Comparison of ENCODE assay signal across 8 cellular contexts in the genomic region with DNA sequence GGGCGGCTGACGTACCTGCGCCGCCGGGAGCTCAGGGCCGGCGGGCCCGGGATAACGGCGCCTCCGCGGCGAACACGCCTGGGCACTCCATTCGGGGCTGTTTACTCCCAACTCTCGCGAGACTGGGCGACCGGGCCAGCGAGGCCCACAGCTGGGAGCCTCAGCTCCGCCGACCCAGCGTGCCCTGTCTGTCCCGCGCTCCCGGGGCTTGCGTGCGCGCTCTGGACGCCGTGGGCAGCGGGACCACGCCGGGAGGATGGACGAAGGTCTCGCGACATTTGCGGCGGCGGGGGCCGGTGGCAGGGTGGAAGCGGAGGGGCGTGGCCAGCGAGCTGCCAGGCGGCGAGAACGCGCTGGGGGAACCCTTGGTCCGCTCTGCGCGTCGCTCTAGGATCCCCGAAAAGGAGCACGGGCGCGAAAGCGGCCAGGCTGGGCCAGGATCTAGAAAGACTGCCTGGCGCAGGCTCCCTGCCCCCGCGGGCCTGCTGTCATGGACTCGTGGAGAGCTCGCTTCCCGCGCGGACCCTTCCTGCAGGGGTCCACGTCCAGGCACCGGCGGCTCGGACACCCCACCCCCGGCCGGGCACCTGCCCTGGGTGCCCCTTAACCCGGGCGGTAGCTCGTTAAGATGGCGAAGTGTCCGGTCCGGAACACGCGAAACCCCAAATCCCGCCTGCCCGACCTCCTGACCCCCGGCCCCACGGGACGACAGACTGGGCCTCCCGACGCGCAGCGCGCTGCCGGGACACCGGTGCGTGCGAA. TPM values are rescaled to one million over a fixed set of nuclear protein-coding genes. Genes with fewer than 3 reads are reported as not detected.
DNase-seq lines count a peak whose midpoint lies in the region; ATAC-seq and TF ChIP-seq lines count a peak whose summit lies in the region.

A gene (minus strand): TSS at position 223 of the 762 bp plus-strand sequence. CDS start 15,159 bp downstream, outside the sequence.

- no peaks in the 10 kb centered on the region for H3K27me3 Mint-ChIP-seq in activated naive CD8-positive, alpha-beta T cell treated with anti-CD3 and anti-CD28 coated beads, Interleukin-2, amount 50 U/mL, for 24 hours

- WGBS in trophoblast cell (ENCODE audit: extremely low coverage, insufficient coverage, insufficient read length) = no CpG with 5 or more reads among the region's 93 CpGs
- 0 to 1% methylated on average over 1 to 75 of the region's 93 CpGs for WGBS in transverse colon (ENCODE audit: low coverage in 1 of 2), 2 donors

- H3K79me2 ChIP-seq in trophoblast cell (ENCODE audit: control insufficient read depth, insufficient read depth, low read length, poor library complexity) = peaks cover 10% of the 10 kb centered on the region

- H3K79me1 ChIP-seq in trophoblast cell (ENCODE audit: low read length) = peaks cover 11% of the 10 kb centered on the region

- H3K4ac ChIP-seq in trophoblast cell (ENCODE audit: low read depth, low read length) = peak within 1 kb of the TSS; percentile 78

- H3K27ac ChIP-seq in cardiac muscle cell = peak within 1 kb of the TSS; percentile 95
- peak within 1 kb of the TSS; percentile 82 for H3K27ac ChIP-seq in trophoblast cell (ENCODE audit: low read depth, low read length)
- H3K27ac ChIP-seq in transverse colon = peak within 1 kb of the TSS; percentile 90 to 98 (median 94)

- H3K4me1 ChIP-seq in cardiac muscle cell (ENCODE audit: low read depth) = peaks cover 5% of the 10 kb centered on the region
- H3K4me1 ChIP-seq in trophoblast cell (ENCODE audit: control insufficient read depth in 1 of 2, insufficient read depth in 2 of 2, low read length in 2 of 2) = peaks cover 2 to 4% of the 10 kb centered on the region in 2 experiments
- H3K4me1 ChIP-seq in transverse colon = peaks cover 14 to 35% (median 19%) of the 10 kb centered on the region in 4 donors

- peak within 1 kb of the TSS; percentile 96 for H3K14ac ChIP-seq in trophoblast cell (ENCODE audit: low read length)

- no peak within 1 kb of the TSS for H2BK12ac ChIP-seq in trophoblast cell (ENCODE audit: low read length)

- intact Hi-C loops in transverse colon (cut with DNase I; ENCODE audit: low total_unique reads) = no loop called here

- H2BK5ac ChIP-seq in trophoblast cell (ENCODE audit: low read depth, low read length, poor library complexity) = peak within 1 kb of the TSS; percentile 81

- H3K4me1 Mint-ChIP-seq in activated naive CD8-positive, alpha-beta T cell treated with anti-CD3 and anti-CD28 coated beads, Interleukin-2, amount 50 U/mL, for 24 hours = peaks cover 40% of the 10 kb centered on the region

- peak within 1 kb of the TSS; percentile 96 for H2AFZ ChIP-seq in trophoblast cell (ENCODE audit: insufficient read depth, low read length, poor library complexity)

- H4K12ac ChIP-seq in trophoblast cell (ENCODE audit: low read depth, low read length) = peak within 1 kb of the TSS; percentile 95

- in situ Hi-C loops in transverse colon (cut with MboI; ENCODE audit: low pct_ligation_motif_present in 1 of 4, low pct_unique_long_range_greater_than_20kb in 1 of 4, low sequenced_read_pairs in 3 of 4) = loop anchor here in 1 of 4 donors (25.0 kb wide), 1 partner anchor 370 kb away; no protein-coding TSS in a partner anchor

- no peaks in the 10 kb centered on the region for H3K9me3 Mint-ChIP-seq in activated naive CD8-positive, alpha-beta T cell treated with anti-CD3 and anti-CD28 coated beads, Interleukin-2, amount 50 U/mL, for 24 hours

- H4K8ac ChIP-seq in trophoblast cell (ENCODE audit: low read depth, low read length) = peak within 1 kb of the TSS; percentile 97

- peak within 1 kb of the TSS; percentile 95 for H3K27ac Mint-ChIP-seq in activated naive CD8-positive, alpha-beta T cell treated with anti-CD3 and anti-CD28 coated beads, Interleukin-2, amount 50 U/mL, for 24 hours

- TF ChIP-seq CTCF in GM12865 (IDR thresholded peaks at IDR 0.05; ENCODE audit: insufficient read depth, low read depth, low read length, missing control alignments) (no peak), cardiac muscle cell (IDR thresholded peaks at IDR 0.05; ENCODE audit: low read depth, low read length) (no peak), transverse colon (IDR thresholded peaks at IDR 0.05) (no peak)

- H2AK5ac ChIP-seq in trophoblast cell (ENCODE audit: low read length) = peak within 1 kb of the TSS; percentile 96

- peak; percentile 88 for ATAC-seq in HG02763 (IDR thresholded peaks at IDR 0.05; ENCODE audit: unreplicated experiment)
- peak; percentile 95 for ATAC-seq in activated naive CD8-positive, alpha-beta T cell treated with anti-CD3 and anti-CD28 coated beads, Interleukin-2, amount 50 U/mL, for 24 hours

- H3K36me3 Mint-ChIP-seq in activated naive CD8-positive, alpha-beta T cell treated with anti-CD3 and anti-CD28 coated beads, Interleukin-2, amount 50 U/mL, for 24 hours (ENCODE audit: low read depth) = peaks cover 2% of the 10 kb centered on the region

- H3K23ac ChIP-seq in trophoblast cell (ENCODE audit: low read length) = no peak within 1 kb of the TSS

- H2BK120ac ChIP-seq in trophoblast cell (ENCODE audit: insufficient read depth, low read length, poor library complexity) = peak within 1 kb of the TSS; percentile 81

- peak within 1 kb of the TSS; percentile 99 for H3K9ac ChIP-seq in trophoblast cell (ENCODE audit: low read length)

- H3K4me2 ChIP-seq in trophoblast cell (ENCODE audit: low read length) = peak within 1 kb of the TSS; percentile 90

- DNase-seq in GM12865 (ENCODE audit: low read depth) (peak; percentile 99), NCI-H1417 (lab: John Stamatoyannopoulos, UW) (peak; percentile 95 to 97 (median 96)), SW 1271 (lab: John Stamatoyannopoulos, UW) (peak; percentile 93), cardiac muscle cell (ENCODE audit: low read depth in 1 of 2, low spot score in 1 of 2) (peak; percentile 99), trophoblast cell (peak; percentile 99), transverse colon (peak; percentile 99)
- DNase-seq in activated naive CD8-positive, alpha-beta T cell treated with anti-CD3 and anti-CD28 coated beads, Interleukin-2, amount 50 U/mL, for 24 hours = peak; percentile 99

- peak within 1 kb of the TSS; percentile 88 for H3K4me3 Mint-ChIP-seq in activated naive CD8-positive, alpha-beta T cell treated with anti-CD3 and anti-CD28 coated beads, Interleukin-2, amount 50 U/mL, for 24 hours

- H3K27me3 ChIP-seq in cardiac muscle cell = no peaks in the 10 kb centered on the region
- no peaks in the 10 kb centered on the region for H3K27me3 ChIP-seq in trophoblast cell (ENCODE audit: insufficient read depth, low read length)
- H3K27me3 ChIP-seq in transverse colon = no peaks in the 10 kb centered on the region

- H3K4me3 ChIP-seq in GM12865 (ENCODE audit: low read depth, low read length) = peak within 1 kb of the TSS; percentile 89
- peak within 1 kb of the TSS; percentile 69 for H3K4me3 ChIP-seq in cardiac muscle cell
- H3K4me3 ChIP-seq in trophoblast cell (ENCODE audit: low read depth, low read length) = peak within 1 kb of the TSS; percentile 94
- peak within 1 kb of the TSS; percentile 80 to 97 (median 94) for H3K4me3 ChIP-seq in transverse colon

- TF ChIP-seq POLR2A in transverse colon (IDR thresholded peaks at IDR 0.05) = peak; percentile 74

- TF ChIP-seq EP300 in transverse colon (IDR thresholded peaks at IDR 0.05; ENCODE audit: low read depth) = no peak

- H3K36me3 ChIP-seq in cardiac muscle cell (peaks cover 4% of the 10 kb centered on the region), trophoblast cell (ENCODE audit: control insufficient read depth in 1 of 2, insufficient read depth in 2 of 2, low read length in 2 of 2) (peaks cover 0 to 3% of the 10 kb centered on the region in 2 experiments), transverse colon (no peaks in the 10 kb centered on the region)

- H3K9me3 ChIP-seq in cardiac muscle cell (ENCODE audit: low read depth) (no peaks in the 10 kb centered on the region), trophoblast cell (ENCODE audit: insufficient read depth, low read depth, low read length) (no peaks in the 10 kb centered on the region), transverse colon (no peaks in the 10 kb centered on the region)

- peak within 1 kb of the TSS; percentile 97 for H3K18ac ChIP-seq in trophoblast cell (ENCODE audit: low read length)

- peak within 1 kb of the TSS; percentile 91 for H4K91ac ChIP-seq in trophoblast cell (ENCODE audit: low read depth, low read length)

RNA-seq across cellular contexts. Expression of the gene that starts here (rescaled TPM):
- total RNA-seq in cardiac muscle cell (69.7 and 70.1 TPM in 2 replicates), transverse colon (100 to 1,000 TPM in 2 of 4 donors, 10 to 100 TPM in 2; 53.7 to 110 (median 97.0) TPM)
- 61.0 and 64.5 TPM in 2 replicates for polyA plus RNA-seq in cardiac muscle cell
- polyA plus RNA-seq in trophoblast cell (2013) = 57.3 and 58.4 TPM in 2 replicates

Comparison
In these comparisons a context has a peak if more than half of its experiments do, and no peak if none do; other contexts are left out.
1. Peak in every context shown above with its lines: DNase-seq, ATAC-seq, H3K4me3 ChIP-seq and H3K27ac ChIP-seq.